11 cellular contexts compared by ENCODE assay signal in genomic region chr10:110528224-110528997, GRCh38. TPM values are rescaled to one million over a fixed set of nuclear protein-coding genes. Genes with fewer than 3 reads are reported as not detected.
DNase-seq lines count a peak whose midpoint lies in the region; ATAC-seq and TF ChIP-seq lines count a peak whose summit lies in the region.
"Had no signal": no experiment of that assay in that cellular context is flagged by ENCODE, and none has a peak within 500 bp of the region (broad histone marks: within the 10 kb centered on the region; RNA-seq: fewer than 3 reads in every experiment).

No MANE protein-coding gene starts in this region.

- peak overlapping the region; percentile 76 for H3K27ac ChIP-seq in A673 (ENCODE audit: low read depth, low read length, poor library complexity, severe bottlenecking)

- DNase-seq in A673 (ENCODE audit: low spot score) (peak; percentile 73), SKM-1 treated with dmso at 0.1 percent for 144 hours (lab: John Stamatoyannopoulos, UW; ENCODE audit: unreplicated experiment) (no peak), amniotic stem cell (lab: John Stamatoyannopoulos, UW) (no peak), NCI-H1436 treated with DMSO at 0.1 percent for 48 hours (lab: John Stamatoyannopoulos, UW) (no peak), left ventricle myocardium superior (no peak)
- DNase-seq in activated naive CD8-positive, alpha-beta T cell treated with anti-CD3 and anti-CD28 coated beads for 36 hours: no peak
- DNase-seq: activated B cell treated with CpG ODN at 0.5 μM for 24 hours, NCI-H146 had no signal

- BruUV-seq in A673 (replicated peaks; lab: Mats Ljungman, UMichigan): no TSS peak

- H3K4me3 ChIP-seq in A673 (ENCODE audit: low read depth, low read length, poor library complexity, severe bottlenecking): no peak overlapping the region

- no peak for TF ChIP-seq CTCF in A673 (conservative IDR thresholded peaks at IDR 0.05; ENCODE audit: low read depth, low read length)

- CTCF ChIA-PET in A673 (lab: Charles Lee): no interaction called here

- H3K9me3 ChIP-seq in A673 (ENCODE audit: low read depth, low read length, poor library complexity, severe bottlenecking): no peaks in the 10 kb centered on the region

- peaks cover 64% of the 10 kb centered on the region for H3K4me1 ChIP-seq in A673 (ENCODE audit: insufficient read depth, low read length, poor library complexity, severe bottlenecking)

- no peaks in the 10 kb centered on the region for H3K36me3 Mint-ChIP-seq in activated naive CD8-positive, alpha-beta T cell treated with anti-CD3 and anti-CD28 coated beads for 36 hours

- H3K4me1 Mint-ChIP-seq in activated naive CD8-positive, alpha-beta T cell treated with anti-CD3 and anti-CD28 coated beads for 36 hours: peaks cover 54% of the 10 kb centered on the region

- ATAC-seq in GM19328 (IDR thresholded peaks at IDR 0.05; ENCODE audit: unreplicated experiment) (peak; percentile 18), HG03064 (IDR thresholded peaks at IDR 0.05; ENCODE audit: low read depth, unreplicated experiment) (peak; percentile 6), left ventricle myocardium superior (no peak)

- H3K27me3 Mint-ChIP-seq in activated naive CD8-positive, alpha-beta T cell treated with anti-CD3 and anti-CD28 coated beads for 36 hours: peaks cover 7% of the 10 kb centered on the region

- no peaks in the 10 kb centered on the region for H3K27me3 ChIP-seq in A673 (replicated peaks; ENCODE audit: insufficient read depth, low read depth, low read length, poor library complexity)

- H3K27ac Mint-ChIP-seq in activated naive CD8-positive, alpha-beta T cell treated with anti-CD3 and anti-CD28 coated beads for 36 hours: peak overlapping the region; percentile 91
- H3K27ac Mint-ChIP-seq: dendritic cell treated with granulocyte-macrophage colony-stimulating factor and Interleukin-4, amounts not matched to agents 40 ng/mL and 50 ng/mL, for 4 days had no signal

- intact Hi-C loops in A673 (cut with micrococcal nuclease; ENCODE audit: unreplicated experiment) (loop anchor here (2.0 kb wide), 1 partner anchor 28 kb away; no protein-coding TSS in a partner anchor), left ventricle myocardium superior (cut with micrococcal nuclease) (no loop called here)

- H3K9me3 Mint-ChIP-seq in activated naive CD8-positive, alpha-beta T cell treated with anti-CD3 and anti-CD28 coated beads for 36 hours: no peaks in the 10 kb centered on the region
- H3K9me3 Mint-ChIP-seq: activated B cell treated with CpG ODN at 0.5 μM for 24 hours; dendritic cell treated with granulocyte-macrophage colony-stimulating factor and Interleukin-4, amounts not matched to agents 40 ng/mL and 50 ng/mL, for 4 days had no signal

- no peaks in the 10 kb centered on the region for H3K36me3 ChIP-seq in A673 (ENCODE audit: insufficient read depth, low read length, poor library complexity, severe bottlenecking)

- POLR2A ChIA-PET in A673 (lab: Charles Lee; ENCODE audit: low non-redundant PET): no interaction called here

- H3K4me3 Mint-ChIP-seq in activated naive CD8-positive, alpha-beta T cell treated with anti-CD3 and anti-CD28 coated beads for 36 hours: peak overlapping the region; percentile 55
- H3K4me3 Mint-ChIP-seq: activated B cell treated with CpG ODN at 0.5 μM for 24 hours; dendritic cell treated with granulocyte-macrophage colony-stimulating factor and Interleukin-4, amounts not matched to agents 40 ng/mL and 50 ng/mL, for 4 days had no signal

RNA-seq across cellular contexts. Expression of gene DUSP5, which starts 30.7 kb away (rescaled TPM):
- total RNA-seq in A673 (2021) (23.2 and 29.3 TPM in 2 replicates), left ventricle myocardium superior (7.1 TPM)
- 10 to 100 TPM; 30.1 to 31.4 TPM for total RNA-seq in activated naive CD8-positive, alpha-beta T cell treated with anti-CD3 and anti-CD28 coated beads for 36 hours

RNA-seq across cellular contexts. Expression of gene SMC3, which starts 39.1 kb away (rescaled TPM):
- total RNA-seq in A673 (2021): 107 TPM in 2 replicates
- total RNA-seq in activated naive CD8-positive, alpha-beta T cell treated with anti-CD3 and anti-CD28 coated beads for 36 hours: 10 to 100 TPM; 75.6 to 76.5 TPM
- 24.3 TPM for total RNA-seq in left ventricle myocardium superior
